17 cellular contexts compared by ENCODE assay signal in genomic region chr2:208792766-208793165, GRCh38.
DNase-seq lines count a peak whose midpoint lies in the region; ATAC-seq, FAIRE-seq and TF ChIP-seq lines count a peak whose summit lies in the region.
"Had no signal": no experiment of that assay in that cellular context is flagged by ENCODE, and none has a peak within 500 bp of the region (broad histone marks: within the 10 kb centered on the region; RNA-seq: fewer than 3 reads in every experiment).

No MANE protein-coding gene starts in this region.

- no peaks in the 10 kb centered on the region for H3K27me3 ChIP-seq in RWPE2 (ENCODE audit: insufficient read depth, poor library complexity, severe bottlenecking)
- H3K27me3 ChIP-seq in bronchial epithelial cell (ENCODE audit: control insufficient read depth, insufficient read depth, low read length): no peaks in the 10 kb centered on the region

- H3K9me3 ChIP-seq in RWPE2 (ENCODE audit: severe bottlenecking): no peaks in the 10 kb centered on the region
- H3K9me3 ChIP-seq: HAP-1 had no signal

- H3K4me3 ChIP-seq in RWPE2 (ENCODE audit: severe bottlenecking) (no peak overlapping the region), bronchial epithelial cell (ENCODE audit: low read depth, low read length) (no peak overlapping the region)
- H3K4me3 ChIP-seq: HAP-1 had no signal

- FAIRE-seq in bronchial epithelial cell (lab: Jason Lieb, UNC): no peak
- FAIRE-seq: G401.6, GM12892, H54 had no signal

- H3K36me3 ChIP-seq in RWPE2 (ENCODE audit: low read depth) (no peaks in the 10 kb centered on the region), bronchial epithelial cell (ENCODE audit: control insufficient read depth, insufficient read depth, low read length) (no peaks in the 10 kb centered on the region)
- H3K36me3 ChIP-seq: HAP-1 had no signal

- no peak overlapping the region for H3K27ac ChIP-seq in RWPE2 (ENCODE audit: poor library complexity, severe bottlenecking)

- peak; percentile 36; the same call in 1 of the 3 replicates for ATAC-seq in RWPE2 (ENCODE audit: low read depth)
- ATAC-seq in esophagus mucosa: peak; percentile 69
- ATAC-seq in HG03135 (IDR thresholded peaks at IDR 0.05; ENCODE audit: unreplicated experiment): no peak

- no peak for TF ChIP-seq CTCF in RWPE2 (IDR thresholded peaks at IDR 0.05; ENCODE audit: poor library complexity, severe bottlenecking)
- TF ChIP-seq CTCF in bronchial epithelial cell (IDR thresholded peaks at IDR 0.05; ENCODE audit: insufficient read depth, low read length, severe bottlenecking): no peak

- H3K4me1 ChIP-seq in RWPE2 (ENCODE audit: insufficient read depth, poor library complexity, severe bottlenecking): no peaks in the 10 kb centered on the region
- H3K4me1 ChIP-seq: HAP-1 had no signal

- DNase-seq in RWPE2 (ENCODE audit: low spot score): no peak
- peak; percentile 70 for DNase-seq in bronchial epithelial cell (ENCODE audit: low read depth)
- DNase-seq in amniotic stem cell (lab: John Stamatoyannopoulos, UW): no peak
- no peak for DNase-seq in medulla oblongata (ENCODE audit: extremely low spot score)
- DNase-seq: C1 segment of cervical spinal cord; Calu3; CD4-positive, alpha-beta memory T cell; COR-L47; DND-41; GOT3; HFFc6 had no signal
